Comparison of ENCODE assay signal across 33 cellular contexts in genomic region chr12:262113-262512, GRCh38. TPM values are rescaled to one million over a fixed set of nuclear protein-coding genes. Genes with fewer than 3 reads are reported as not detected.
"Had no signal": no experiment of that assay in that cellular context is flagged by ENCODE, and none has a peak within 500 bp of the region (broad histone marks: within the 10 kb centered on the region; RNA-seq: fewer than 3 reads in every experiment).

No MANE protein-coding gene starts in this region.

- DNase-seq: activated CD4-positive, alpha-beta T cell treated with anti-CD3 and anti-CD28 coated beads for 36 hours; activated CD4-positive, alpha-beta T cell treated with anti-CD3 and anti-CD28 coated beads, Interleukin-2, amount 10 ng/mL, durations not matched to agents 7 days and 5 days; activated CD4-positive, alpha-beta T cell treated with anti-CD3 and anti-CD28 coated beads, Interleukin-2, amount 50 U/mL, for 48 hours; activated CD8-positive, alpha-beta T cell treated with anti-CD3 and anti-CD28 coated beads, Interleukin-2, amount 10 ng/mL, durations not matched to agents 7 days and 5 days; activated gamma-delta T cell treated with Interleukin-2 at 50 U/mL for 16 hours; activated naive CD4-positive, alpha-beta T cell treated with anti-CD3 and anti-CD28 coated beads for 36 hours; activated T-cell treated with anti-CD3 and anti-CD28 coated beads, Interleukin-2, amount 50 U/mL, for 24 hours; adrenal gland; Karpas-422; KBM-7; MG63; NCI-H1048; NCI-H1105 treated with DMSO at 0.1 percent for 48 hours; NCI-H1436; NCI-H1694; NCI-H1930; NCI-H2081 treated with DMSO at 0.1 percent for 48 hours; NCI-H226; NCI-H524 treated with DMSO at 0.1 percent for 48 hours; SHP77 had no signal

- H3K27ac ChIP-seq: adrenal gland, SJCRH30, SK-N-MC had no signal

- H3K4me3 ChIP-seq: adrenal gland, MG63, SJCRH30, SK-N-MC had no signal

- H3K27ac Mint-ChIP-seq: activated CD4-positive, alpha-beta T cell treated with anti-CD3 and anti-CD28 coated beads for 36 hours; activated CD4-positive, alpha-beta T cell treated with anti-CD3 and anti-CD28 coated beads, Interleukin-2, amount 10 ng/mL, durations not matched to agents 7 days and 5 days; activated CD8-positive, alpha-beta T cell treated with anti-CD3 and anti-CD28 coated beads, Interleukin-2, amount 10 ng/mL, durations not matched to agents 7 days and 5 days; activated naive CD4-positive, alpha-beta T cell treated with anti-CD3 and anti-CD28 coated beads for 36 hours; activated naive CD4-positive, alpha-beta T cell treated with anti-CD3 and anti-CD28 coated beads, Interleukin-2, amount 50 U/mL, for 72 hours; activated T-cell treated with anti-CD3 and anti-CD28 coated beads, Interleukin-2, amount 50 U/mL, for 24 hours; activated T-helper 2 cell treated with anti-CD3 and anti-CD28 coated beads, Interferon-gamma antibody, Interleukin-2, Interleukin-4, amounts not matched to agents 10 μg/mL and 5 μg/mL and 100 μg/mL, durations not matched to agents 14 hours and 24 hours and 36 hours had no signal

- ATAC-seq: activated CD4-positive, alpha-beta T cell treated with anti-CD3 and anti-CD28 coated beads for 36 hours; activated CD4-positive, CD25-positive, alpha-beta regulatory T cell treated with anti-CD3 and anti-CD28 coated beads, Interleukin-2, amount 50 U/mL, for 24 hours; activated CD8-positive, alpha-beta T cell treated with anti-CD3 and anti-CD28 coated beads, Interleukin-2, amount 10 ng/mL, durations not matched to agents 7 days and 5 days; activated naive CD4-positive, alpha-beta T cell treated with anti-CD3 and anti-CD28 coated beads, Interleukin-2, amount 50 U/mL, for 72 hours; Panc1 had no signal

- FAIRE-seq: bronchial epithelial cell, TTC549 had no signal

- H3K4me3 Mint-ChIP-seq: activated CD4-positive, alpha-beta T cell treated with anti-CD3 and anti-CD28 coated beads for 36 hours; activated CD4-positive, alpha-beta T cell treated with anti-CD3 and anti-CD28 coated beads, Interleukin-2, amount 10 ng/mL, durations not matched to agents 7 days and 5 days; activated CD8-positive, alpha-beta T cell treated with anti-CD3 and anti-CD28 coated beads, Interleukin-2, amount 10 ng/mL, durations not matched to agents 7 days and 5 days; activated naive CD4-positive, alpha-beta T cell treated with anti-CD3 and anti-CD28 coated beads for 36 hours; activated T-cell treated with anti-CD3 and anti-CD28 coated beads, Interleukin-2, amount 50 U/mL, for 24 hours had no signal

- H3K4me1 ChIP-seq: adrenal gland had no signal

- H3K9me3 ChIP-seq: adrenal gland, MG63, SJCRH30 had no signal

- H3K36me3 ChIP-seq: adrenal gland, MG63, SJCRH30 had no signal

- H3K9me3 Mint-ChIP-seq: activated CD4-positive, alpha-beta T cell treated with anti-CD3 and anti-CD28 coated beads, Interleukin-2, amount 10 ng/mL, durations not matched to agents 7 days and 5 days; activated naive CD4-positive, alpha-beta T cell treated with anti-CD3 and anti-CD28 coated beads for 36 hours; activated naive CD4-positive, alpha-beta T cell treated with anti-CD3 and anti-CD28 coated beads, Interleukin-2, amount 50 U/mL, for 72 hours; activated T-cell treated with anti-CD3 and anti-CD28 coated beads, Interleukin-2, amount 50 U/mL, for 24 hours; activated T-helper 2 cell treated with anti-CD3 and anti-CD28 coated beads, Interferon-gamma antibody, Interleukin-2, Interleukin-4, amounts not matched to agents 10 μg/mL and 5 μg/mL and 100 μg/mL, durations not matched to agents 14 hours and 24 hours and 36 hours; brain had no signal

- H3K36me3 Mint-ChIP-seq: activated naive CD4-positive, alpha-beta T cell treated with anti-CD3 and anti-CD28 coated beads, Interleukin-2, amount 50 U/mL, for 72 hours; brain had no signal

RNA-seq across cellular contexts. Expression of gene SLC6A13, which starts 0.5 kb away (rescaled TPM):
- total RNA-seq: activated naive CD4-positive, alpha-beta T cell treated with anti-CD3 and anti-CD28 coated beads for 36 hours; activated naive CD4-positive, alpha-beta T cell treated with anti-CD3 and anti-CD28 coated beads, Interleukin-2, amount 50 U/mL, for 72 hours had no signal

RNA-seq across cellular contexts. Expression of gene SLC6A12, which starts 48.2 kb away (rescaled TPM):
- total RNA-seq: activated CD4-positive, alpha-beta T cell treated with anti-CD3 and anti-CD28 coated beads, Interleukin-2, amount 10 ng/mL, durations not matched to agents 7 days and 5 days; activated CD8-positive, alpha-beta T cell treated with anti-CD3 and anti-CD28 coated beads, Interleukin-2, amount 10 ng/mL, durations not matched to agents 7 days and 5 days; activated naive CD4-positive, alpha-beta T cell treated with anti-CD3 and anti-CD28 coated beads, Interleukin-2, amount 50 U/mL, for 72 hours; bronchial epithelial cell; NCI-H460; RPMI7951; SJCRH30; T-helper 1 cell treated with Interleukin-12 subunit alpha and Interleukin-12 subunit beta and Interleukin-4 antibody, amounts not matched to agents 30 ng/mL and 1 ng/mL, for 36 hours; T-helper 2 cell treated with Interferon-gamma antibody and Interleukin-4, amounts not matched to agents 100 ng/mL and 5 ng/mL, for 36 hours had no signal
